Comparison of ENCODE assay signal across 18 cellular contexts in the genomic region with DNA sequence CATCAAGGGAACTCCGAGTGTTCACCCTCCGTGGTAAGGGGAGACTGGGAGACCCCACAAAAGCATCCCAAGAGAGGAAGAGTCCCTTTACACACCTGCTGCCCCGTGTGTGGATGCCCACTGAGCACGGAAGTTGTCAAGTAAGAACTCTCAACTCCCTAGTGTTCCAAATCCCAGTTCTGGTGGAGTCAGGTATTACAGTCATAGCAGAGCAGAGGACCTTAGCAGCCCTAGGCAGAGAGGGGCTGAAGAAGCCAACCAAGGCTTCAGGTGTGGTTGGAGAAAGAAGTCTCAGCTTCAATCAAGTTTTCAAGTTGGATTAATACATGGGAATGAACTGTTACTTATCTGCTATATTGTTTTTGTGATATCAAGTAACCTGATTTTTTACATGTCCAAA.
A peak's percentile ranks its signal among the peaks of the same experiment; 100 is the strongest.
DNase-seq lines count a peak whose midpoint lies in the region; ATAC-seq lines count a peak whose summit lies in the region.
"Had no signal": no experiment of that assay in that cellular context is flagged by ENCODE, and none has a peak within 500 bp of the region (broad histone marks: within the 10 kb centered on the region; RNA-seq: fewer than 3 reads in every experiment).

No MANE protein-coding gene starts in this region.

- peak overlapping the region; percentile 71 for H3K4me3 Mint-ChIP-seq in activated CD4-positive, alpha-beta T cell treated with anti-CD3 and anti-CD28 coated beads, Interleukin-2, amount 10 ng/mL, durations not matched to agents 24 days and 14 days
- peak overlapping the region; percentile 80 for H3K4me3 Mint-ChIP-seq in activated T-helper 17 cell treated with anti-CD3 and anti-CD28 coated beads, Interleukin-2, amount 50 U/mL, for 72 hours
- peak overlapping the region; percentile 91 for H3K4me3 Mint-ChIP-seq in natural killer cell treated with Interleukin-12 subunit alpha and Interleukin-12 subunit beta and Interleukin-15 and Interleukin-18, amount 100 ng/mL, for 72 hours

- H3K27ac ChIP-seq in GM23248: no peak overlapping the region

- WGBS in GM23248 (ENCODE audit: low coverage in 1 of 2, low lambda C conversion rate in 2 of 2, missing lambda C conversion rate in 2 of 2), 2 experiments: 70 to 83% methylated on average over 4 of the region's 4 CpGs

- no peak overlapping the region for H3K9ac ChIP-seq in GM23248

- no peak overlapping the region for H3K4me2 ChIP-seq in GM23248 (ENCODE audit: unreplicated experiment)

- H4K20me1 ChIP-seq in GM23248 (ENCODE audit: insufficient read depth): no peaks in the 10 kb centered on the region

- H3K4me1 Mint-ChIP-seq in activated CD4-positive, alpha-beta T cell treated with anti-CD3 and anti-CD28 coated beads, Interleukin-2, amount 10 ng/mL, durations not matched to agents 24 days and 14 days: peaks cover 48% of the 10 kb centered on the region
- H3K4me1 Mint-ChIP-seq in activated T-helper 17 cell treated with anti-CD3 and anti-CD28 coated beads, Interleukin-2, amount 50 U/mL, for 72 hours: peaks cover 20% of the 10 kb centered on the region
- H3K4me1 Mint-ChIP-seq in natural killer cell treated with Interleukin-12 subunit alpha and Interleukin-12 subunit beta and Interleukin-15 and Interleukin-18, amount 100 ng/mL, for 72 hours (ENCODE audit: low read depth in 2 of 2): peaks cover 52 to 61% of the 10 kb centered on the region in 2 donors

- in situ Hi-C loops in GM23248 (cut with MboI): no loop called here

- no peaks in the 10 kb centered on the region for H3K27me3 Mint-ChIP-seq in activated CD4-positive, alpha-beta T cell treated with anti-CD3 and anti-CD28 coated beads, Interleukin-2, amount 10 ng/mL, durations not matched to agents 24 days and 14 days
- peaks cover 28% of the 10 kb centered on the region for H3K27me3 Mint-ChIP-seq in activated T-helper 17 cell treated with anti-CD3 and anti-CD28 coated beads, Interleukin-2, amount 50 U/mL, for 72 hours
- H3K27me3 Mint-ChIP-seq in natural killer cell treated with Interleukin-12 subunit alpha and Interleukin-12 subunit beta and Interleukin-15 and Interleukin-18, amount 100 ng/mL, for 72 hours: no peaks in the 10 kb centered on the region

- H3K9me3 Mint-ChIP-seq in activated CD4-positive, alpha-beta T cell treated with anti-CD3 and anti-CD28 coated beads, Interleukin-2, amount 10 ng/mL, durations not matched to agents 24 days and 14 days: peaks cover 12% of the 10 kb centered on the region
- H3K9me3 Mint-ChIP-seq in activated T-helper 17 cell treated with anti-CD3 and anti-CD28 coated beads, Interleukin-2, amount 50 U/mL, for 72 hours: peaks cover 3% of the 10 kb centered on the region
- H3K9me3 Mint-ChIP-seq in natural killer cell treated with Interleukin-12 subunit alpha and Interleukin-12 subunit beta and Interleukin-15 and Interleukin-18, amount 100 ng/mL, for 72 hours: peaks cover 3% of the 10 kb centered on the region

- no peaks in the 10 kb centered on the region for H3K79me2 ChIP-seq in GM23248 (ENCODE audit: insufficient read depth)

- H3K36me3 Mint-ChIP-seq in activated CD4-positive, alpha-beta T cell treated with anti-CD3 and anti-CD28 coated beads, Interleukin-2, amount 10 ng/mL, durations not matched to agents 24 days and 14 days (ENCODE audit: low read depth): peaks cover 20% of the 10 kb centered on the region
- no peaks in the 10 kb centered on the region for H3K36me3 Mint-ChIP-seq in activated T-helper 17 cell treated with anti-CD3 and anti-CD28 coated beads, Interleukin-2, amount 50 U/mL, for 72 hours (ENCODE audit: low read depth)
- peaks cover 18% of the 10 kb centered on the region for H3K36me3 Mint-ChIP-seq in natural killer cell treated with Interleukin-12 subunit alpha and Interleukin-12 subunit beta and Interleukin-15 and Interleukin-18, amount 100 ng/mL, for 72 hours

- peaks cover 9% of the 10 kb centered on the region for H3K4me1 ChIP-seq in GM23248 (ENCODE audit: insufficient read depth)

- H3F3A ChIP-seq in GM23248 (ENCODE audit: insufficient read depth): no peaks in the 10 kb centered on the region

- H3K4me3 ChIP-seq in GM23248: no peak overlapping the region

- intact Hi-C loops in activated CD4-positive, alpha-beta T cell treated with anti-CD3 and anti-CD28 coated beads, Interleukin-2, amount 10 ng/mL, durations not matched to agents 24 days and 14 days (cut with micrococcal nuclease): loop anchor here (1.0 to 10.0 kb wide), 9 partner anchors 225 to 1335 kb away; no protein-coding TSS in a partner anchor

- no peak overlapping the region for H2AFZ ChIP-seq in GM23248

- no peak for DNase-seq in activated CD4-positive, alpha-beta T cell treated with anti-CD3 and anti-CD28 coated beads, Interleukin-2, amount 10 ng/mL, durations not matched to agents 24 days and 14 days
- DNase-seq in activated CD4-positive, alpha-beta T cell treated with anti-CD3 and anti-CD28 coated beads for 1 hour: no peak
- DNase-seq in GM23248 (peak; percentile 22), GM19238 (ENCODE audit: insufficient read length, low spot score) (no peak), HT-29 (ENCODE audit: low spot score) (no peak)
- no peak for DNase-seq in natural killer cell treated with Interleukin-12 subunit alpha and Interleukin-12 subunit beta and Interleukin-15 and Interleukin-18, amount 100 ng/mL, for 72 hours (ENCODE audit: low spot score)
- DNase-seq: activated CD4-positive, alpha-beta T cell treated with anti-CD3 and anti-CD28 coated beads for 48 hours; effector memory CD4-positive, alpha-beta T cell; foreskin fibroblast; HCEC 1CT; mammary epithelial cell; NCI-H1436 treated with DMSO at 0.1 percent for 48 hours; NCI-H510A treated with DMSO at 0.1 percent for 48 hours; spleen; substantia nigra had no signal

- no peaks in the 10 kb centered on the region for H3K9me3 ChIP-seq in GM23248 (ENCODE audit: low read depth)
- H3K9me3 ChIP-seq: Peyer's patch had no signal

- H3K36me3 ChIP-seq in GM23248 (ENCODE audit: low read depth): no peaks in the 10 kb centered on the region
- H3K36me3 ChIP-seq: Peyer's patch, spleen had no signal

- no peaks in the 10 kb centered on the region for H3K9me2 ChIP-seq in GM23248 (ENCODE audit: insufficient read depth)

- ATAC-seq in activated T-helper 17 cell treated with anti-CD3 and anti-CD28 coated beads, Interleukin-2, amount 50 U/mL, for 72 hours (replicated peaks): no peak
- no peak for ATAC-seq in natural killer cell treated with Interleukin-12 subunit alpha and Interleukin-12 subunit beta and Interleukin-15 and Interleukin-18, amount 100 ng/mL, for 72 hours
- no peak for ATAC-seq in HG02588 (IDR thresholded peaks at IDR 0.05; ENCODE audit: unreplicated experiment)

- H3K27me3 ChIP-seq in GM23248 (replicated peaks; ENCODE audit: insufficient read depth): no peaks in the 10 kb centered on the region
- H3K27me3 ChIP-seq: Peyer's patch had no signal

- H3K27ac Mint-ChIP-seq in activated CD4-positive, alpha-beta T cell treated with anti-CD3 and anti-CD28 coated beads, Interleukin-2, amount 10 ng/mL, durations not matched to agents 24 days and 14 days: peak overlapping the region; percentile 94
- H3K27ac Mint-ChIP-seq in activated T-helper 17 cell treated with anti-CD3 and anti-CD28 coated beads, Interleukin-2, amount 50 U/mL, for 72 hours: peak overlapping the region; percentile 8
- peak overlapping the region; percentile 98 for H3K27ac Mint-ChIP-seq in natural killer cell treated with Interleukin-12 subunit alpha and Interleukin-12 subunit beta and Interleukin-15 and Interleukin-18, amount 100 ng/mL, for 72 hours

Comparison
In these comparisons a context has a peak if more than half of its experiments do, and no peak if none do; other contexts are left out.
1. H3K27ac Mint-ChIP-seq: peak in every context shown above with its lines; median percentile 98 in natural killer cell treated with Interleukin-12 subunit alpha and Interleukin-12 subunit beta and Interleukin-15 and Interleukin-18, amount 100 ng/mL, for 72 hours; 94 in activated CD4-positive, alpha-beta T cell treated with anti-CD3 and anti-CD28 coated beads, Interleukin-2, amount 10 ng/mL, durations not matched to agents 24 days and 14 days; 8 in activated T-helper 17 cell treated with anti-CD3 and anti-CD28 coated beads, Interleukin-2, amount 50 U/mL, for 72 hours.